Comparison of ENCODE assay signal across 16 cellular contexts in the genomic region with DNA sequence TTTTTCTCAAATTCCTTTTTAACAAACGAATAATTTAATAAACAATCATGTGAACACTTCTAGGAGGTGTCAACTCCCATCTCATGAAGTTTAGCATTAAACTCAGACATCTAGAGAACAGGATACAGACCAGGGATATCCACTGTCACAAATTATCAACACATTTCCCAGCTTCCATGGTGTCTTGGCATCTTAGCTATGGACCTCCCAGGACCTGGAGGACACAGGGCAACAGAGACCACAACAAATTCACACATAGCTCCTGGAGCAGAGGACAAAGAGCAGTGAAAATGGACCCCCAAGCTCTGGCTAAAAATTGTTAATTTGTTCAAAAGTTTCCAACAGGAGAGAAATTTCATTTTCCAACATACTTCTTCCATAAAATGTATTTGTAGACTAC.
"Had no signal": no experiment of that assay in that cellular context is flagged by ENCODE, and none has a peak within 500 bp of the region (broad histone marks: within the 10 kb centered on the region; RNA-seq: fewer than 3 reads in every experiment).

No MANE protein-coding gene starts in this region.

- DNase-seq: colonic mucosa; dermis blood vessel endothelial cell; esophagus squamous epithelium; foreskin keratinocyte; kidney; left cardiac atrium; left ventricle myocardium superior; mucosa of descending colon; natural killer cell; nucleus accumbens; pancreas; stimulated activated CD4-positive, alpha-beta T cell treated with anti-CD3 and anti-CD28 coated beads, Interleukin-2, amount 100 ng/mL, for 24 hours; stimulated activated CD4-positive, alpha-beta T cell treated with anti-CD3 and anti-CD28 coated beads, Interleukin-4, amount 100 ng/mL, for 4 hours; stimulated activated naive CD4-positive, alpha-beta T cell had no signal

- H3K36me3 Mint-ChIP-seq: natural killer cell had no signal

- ATAC-seq: foreskin keratinocyte, left cardiac atrium, left ventricle myocardium superior, mucosa of descending colon, natural killer cell, pancreas, sciatic nerve had no signal

- H3K9me3 Mint-ChIP-seq: natural killer cell, neural crest cell had no signal

- H3K4me3 Mint-ChIP-seq: natural killer cell, neural crest cell had no signal

- H3K27ac Mint-ChIP-seq: natural killer cell had no signal
